In the genomic region with DNA sequence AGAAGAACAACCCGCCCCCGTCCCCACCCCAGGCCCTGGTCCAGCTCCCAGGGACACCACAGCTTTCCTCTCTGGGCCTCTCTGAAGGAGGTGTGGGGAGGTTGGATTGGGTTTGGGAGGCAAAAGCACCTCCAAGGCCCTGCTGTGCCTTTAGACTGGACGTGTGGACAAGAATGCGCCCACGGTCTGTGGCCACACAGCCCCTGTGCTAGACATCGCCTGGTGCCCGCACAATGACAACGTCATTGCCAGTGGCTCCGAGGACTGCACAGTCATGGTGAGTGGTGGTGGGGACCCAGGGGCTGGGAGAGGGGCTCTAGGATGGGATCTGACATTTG, we compare ENCODE assay signal across 1 cellular context.
TF ChIP-seq lines count a peak whose summit lies in the region.

No MANE protein-coding gene starts in this region.

TF ChIP-seq in H1, 55 proteins besides CTCF, POLR2A, EP300 and RAD21:
- TF ChIP-seq JUND (IDR thresholded peaks at IDR 0.05; ENCODE audit: low read length) (no peak), EGR1 (IDR thresholded peaks at IDR 0.05; ENCODE audit: borderline replicate concordance, low read depth, low read length) (no peak), KDM5A (IDR thresholded peaks at IDR 0.05; ENCODE audit: low read length) (no peak), CBX8 (IDR thresholded peaks at IDR 0.05; ENCODE audit: borderline replicate concordance, low read depth, low read length) (no peak), CTBP2 (IDR thresholded peaks at IDR 0.05; ENCODE audit: borderline replicate concordance, insufficient read depth, insufficient read length, low read length) (no peak), MAFK (IDR thresholded peaks at IDR 0.05; ENCODE audit: low read depth, low read length) (no peak), RNF2 (IDR thresholded peaks at IDR 0.05; ENCODE audit: borderline replicate concordance, low read depth, low read length, missing control alignments, poor library complexity, severe bottlenecking) (no peak), HDAC6 (IDR thresholded peaks at IDR 0.05; ENCODE audit: low read depth, low read length) (no peak), TEAD4 (IDR thresholded peaks at IDR 0.05; ENCODE audit: low read depth, low read length) (no peak), GABPA (IDR thresholded peaks at IDR 0.05; ENCODE audit: borderline replicate concordance, insufficient read depth, low read length) (no peak), BRCA1 (IDR thresholded peaks at IDR 0.05; ENCODE audit: low read depth, low read length) (no peak)
- TF ChIP-seq, protein P1, sequence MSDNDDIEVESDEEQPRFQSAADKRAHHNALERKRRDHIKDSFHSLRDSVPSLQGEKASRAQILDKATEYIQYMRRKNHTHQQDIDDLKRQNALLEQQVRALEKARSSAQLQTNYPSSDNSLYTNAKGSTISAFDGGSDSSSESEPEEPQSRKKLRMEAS (IDR thresholded peaks at IDR 0.05): no peak
